In the genomic region with DNA sequence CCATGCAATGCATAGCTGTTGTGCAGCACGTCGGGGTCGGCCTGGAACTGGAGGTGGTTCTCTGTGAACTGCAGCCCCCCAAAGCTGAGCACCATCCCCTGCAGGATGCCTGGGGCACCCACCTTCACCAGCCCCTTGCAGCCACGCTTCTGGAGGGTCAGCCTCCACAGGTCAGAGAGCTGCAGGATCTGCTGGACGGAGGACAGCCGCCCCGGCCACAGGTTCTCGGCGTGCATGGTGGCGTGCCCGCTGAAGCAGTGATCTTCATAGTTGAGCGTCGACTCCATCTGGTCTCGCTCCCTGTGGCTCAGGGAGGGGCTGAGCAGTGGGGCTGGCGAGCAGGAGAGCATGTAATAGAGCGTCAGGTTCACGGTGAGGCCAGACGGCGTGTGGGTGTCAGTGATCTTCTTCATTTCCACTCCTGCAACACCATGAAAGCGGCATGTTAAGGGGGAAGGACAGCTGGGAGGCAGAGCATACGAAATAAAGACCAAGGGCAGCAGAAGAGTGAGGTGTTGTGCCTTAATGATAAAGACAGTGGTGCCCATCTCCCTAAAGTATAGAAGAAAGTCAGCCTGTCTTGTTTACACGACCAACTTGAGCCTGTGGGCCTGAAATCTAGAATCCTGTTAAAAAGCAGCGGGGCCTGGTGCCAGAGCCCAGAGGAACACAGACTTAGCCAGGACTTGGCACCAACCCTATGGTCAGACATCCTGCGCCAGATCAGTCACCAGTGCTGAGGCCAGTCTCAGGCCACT, we compare ENCODE assay signal across 14 cellular contexts. TPM values are rescaled to one million over a fixed set of nuclear protein-coding genes. Genes with fewer than 3 reads are reported as not detected.
DNase-seq lines count a peak whose midpoint lies in the region; ATAC-seq, FAIRE-seq and TF ChIP-seq lines count a peak whose summit lies in the region.
"Had no signal": no experiment of that assay in that cellular context is flagged by ENCODE, and none has a peak within 500 bp of the region (broad histone marks: within the 10 kb centered on the region; RNA-seq: fewer than 3 reads in every experiment).

No MANE protein-coding gene starts in this region.

- H3K4me2 ChIP-seq in Karpas-422 (ENCODE audit: low read depth, low read length, poor library complexity, severe bottlenecking) (peak overlapping the region; percentile 81), GM12878 (ENCODE audit: control insufficient read depth, insufficient read depth) (peak overlapping the region; percentile 97)

- no peak for TF ChIP-seq EP300 in GM12878 (IDR thresholded peaks at IDR 0.05; ENCODE audit: borderline replicate concordance in 1 of 2, control insufficient read depth in 1 of 2, low read depth in 2 of 2, low read length in 2 of 2)

- H3K27me3 ChIP-seq in Caco-2 (replicated peaks; ENCODE audit: control insufficient read depth, insufficient read depth, low read length) (no peaks in the 10 kb centered on the region), Karpas-422 (ENCODE audit: low read length) (no peaks in the 10 kb centered on the region), GM12878 (replicated peaks in 1 of 2; ENCODE audit: control insufficient read depth in 2 of 2, insufficient read depth in 2 of 2, low read length in 1 of 2) (no peaks in the 10 kb centered on the region), HAP-1 (ENCODE audit: low read depth) (no peaks in the 10 kb centered on the region)
- H3K27me3 ChIP-seq: brain microvascular endothelial cell, upper lobe of left lung had no signal

- H2AFZ ChIP-seq in Karpas-422 (ENCODE audit: low read length): no peak overlapping the region
- H2AFZ ChIP-seq in GM12878 (ENCODE audit: control insufficient read depth, low read depth, low read length): no peak overlapping the region
- H2AFZ ChIP-seq: parathyroid adenoma had no signal

- H3K36me3 ChIP-seq in Caco-2 (ENCODE audit: control insufficient read depth, insufficient read depth, low read length): peaks cover 1% of the 10 kb centered on the region; the same call in 1 of the 2 replicates
- H3K36me3 ChIP-seq in Karpas-422 (ENCODE audit: insufficient read depth, low read length): peaks cover 16% of the 10 kb centered on the region
- H3K36me3 ChIP-seq in GM12878 (ENCODE audit: control insufficient read depth in 2 of 2, insufficient read depth in 2 of 2, low read length in 1 of 2): peaks cover 10 to 24% of the 10 kb centered on the region in 2 experiments; a peak in 3 of 4 replicates
- H3K36me3 ChIP-seq in HAP-1 (replicated peaks): peaks cover 44% of the 10 kb centered on the region

- peak overlapping the region; percentile 12; the same call in 1 of the 2 replicates for H3K4me3 ChIP-seq in Caco-2 (ENCODE audit: low read depth, low read length)
- H3K4me3 ChIP-seq in Karpas-422 (ENCODE audit: low read length): no peak overlapping the region
- H3K4me3 ChIP-seq in GM12878: peak overlapping the region; percentile 85; the same call in 1 of the 2 replicates
- H3K4me3 ChIP-seq in HAP-1: no peak overlapping the region

- H3K9me3 Mint-ChIP-seq in Caco-2 (ENCODE audit: unreplicated experiment): no peaks in the 10 kb centered on the region
- H3K9me3 Mint-ChIP-seq in nephron: no peaks in the 10 kb centered on the region

- H3K4me1 ChIP-seq in Caco-2: peaks cover 11% of the 10 kb centered on the region
- peaks cover 25% of the 10 kb centered on the region for H3K4me1 ChIP-seq in Karpas-422 (ENCODE audit: low read length)
- H3K4me1 ChIP-seq in GM12878 (ENCODE audit: control insufficient read depth, insufficient read depth, low read length): peaks cover 7% of the 10 kb centered on the region
- peaks cover 12% of the 10 kb centered on the region for H3K4me1 ChIP-seq in HAP-1

- H3K4me1 Mint-ChIP-seq in Caco-2 (ENCODE audit: low read depth, unreplicated experiment) (peaks cover 8% of the 10 kb centered on the region), nephron (peaks cover 39% of the 10 kb centered on the region)

- H3K27ac ChIP-seq in Karpas-422 (ENCODE audit: low read length) (no peak overlapping the region), GM12878 (ENCODE audit: control insufficient read depth, insufficient read depth) (no peak overlapping the region)
- H3K27ac ChIP-seq: brain microvascular endothelial cell, parathyroid adenoma, upper lobe of left lung had no signal

- in situ Hi-C loops in GM12878 (cut with MboI): no loop called here
- in situ Hi-C loops in HAP-1 (cut with MboI; ENCODE audit: low sequenced_read_pairs): no loop called here

- DNase-seq in Caco-2 (no peak), Karpas-422 (no peak), GM12878 (ENCODE audit: low read depth, low spot score) (no peak), NCI-H128 (lab: John Stamatoyannopoulos, UW; ENCODE audit: unreplicated experiment) (no peak), HAP-1 (ENCODE audit: low spot score in 2 of 2) (no peak), A172 (ENCODE audit: low spot score) (no peak)
- no peak for DNase-seq in activated effector memory CD4-positive, alpha-beta T cell treated with anti-CD3 and anti-CD28 coated beads, Interleukin-2, amount 50 U/mL, for 16 hours
- DNase-seq: activated CD4-positive, alpha-beta T cell treated with anti-CD3 and anti-CD28 coated beads for 48 hours; brain microvascular endothelial cell; DMS53 had no signal

- no peaks in the 10 kb centered on the region for H3K27me3 Mint-ChIP-seq in Caco-2 (ENCODE audit: insufficient read depth, unreplicated experiment)
- H3K27me3 Mint-ChIP-seq in nephron (ENCODE audit: low read depth): no peaks in the 10 kb centered on the region

- BruUV-seq in Caco-2 (replicated peaks; lab: Mats Ljungman, UMichigan) (no TSS peak), GM12878 (replicated peaks; lab: Mats Ljungman, UMichigan) (no TSS peak)

- no peak for TF ChIP-seq RAD21 in GM12878 (IDR thresholded peaks at IDR 0.05; ENCODE audit: insufficient read depth, low read depth, low read length)

- H3K79me2 ChIP-seq in Karpas-422 (ENCODE audit: low read length) (peaks cover 31% of the 10 kb centered on the region), GM12878 (ENCODE audit: control insufficient read depth, insufficient read depth, low read length) (peaks cover 41% of the 10 kb centered on the region)

- H3K36me3 Mint-ChIP-seq in Caco-2 (ENCODE audit: insufficient read depth, unreplicated experiment): peaks cover 53% of the 10 kb centered on the region
- H3K36me3 Mint-ChIP-seq in nephron (ENCODE audit: low read depth): peaks cover 32% of the 10 kb centered on the region

- FAIRE-seq in GM12878 (lab: Jason Lieb, UNC): no peak
- FAIRE-seq: GM18507 had no signal

- H4K20me1 ChIP-seq in Karpas-422 (ENCODE audit: insufficient read depth, low read depth, low read length) (peaks cover 38% of the 10 kb centered on the region), GM12878 (ENCODE audit: control insufficient read depth, insufficient read depth) (peaks cover 6% of the 10 kb centered on the region)

- H3K27ac Mint-ChIP-seq in Caco-2 (ENCODE audit: unreplicated experiment): peak overlapping the region; percentile 64
- peak overlapping the region in 1 of 3 experiments; percentile 22 for H3K27ac Mint-ChIP-seq in nephron

- POLR2A ChIA-PET in Caco-2 (lab: Charles Lee): no interaction called here
- POLR2A ChIA-PET in GM12878 (lab: Charles Lee): no interaction called here

- no peak for ATAC-seq in GM12878

- TF ChIP-seq CTCF in Caco-2 (IDR thresholded peaks at IDR 0.05; ENCODE audit: insufficient read depth in 1 of 2, low read depth in 1 of 2, low read length in 1 of 2, severe bottlenecking in 1 of 2, unreplicated experiment in 1 of 2) (no peak), GM12878 (IDR thresholded peaks at IDR 0.05 in 2 of 3, conservative IDR thresholded peaks at IDR 0.05 in 1 of 3; ENCODE audit: control insufficient read depth in 2 of 3, extremely low read depth in 1 of 3, insufficient read depth in 1 of 3, low read depth in 3 of 3, low read length in 3 of 3) (no peak), nephron (IDR thresholded peaks at IDR 0.05; ENCODE audit: unreplicated experiment in 3 of 3) (no peak)

- H3K9me3 ChIP-seq in Caco-2: no peaks in the 10 kb centered on the region
- H3K9me3 ChIP-seq in Karpas-422 (ENCODE audit: low read length): no peaks in the 10 kb centered on the region
- H3K9me3 ChIP-seq in GM12878 (replicated peaks; ENCODE audit: control insufficient read depth, insufficient read depth, low read length): no peaks in the 10 kb centered on the region
- no peaks in the 10 kb centered on the region for H3K9me3 ChIP-seq in HAP-1
- H3K9me3 ChIP-seq: upper lobe of left lung had no signal

- RAD21 ChIA-PET in GM12878 (lab: Charles Lee; ENCODE audit: unreplicated experiment): no interaction called here

- TF ChIP-seq POLR2A in GM12878 (IDR thresholded peaks at IDR 0.05; ENCODE audit: low read depth, low read length): no peak

- H3K9ac ChIP-seq in Karpas-422 (ENCODE audit: low read length) (no peak overlapping the region), GM12878 (ENCODE audit: control insufficient read depth, insufficient read depth, low read length) (no peak overlapping the region)
- H3K9ac ChIP-seq: parathyroid adenoma had no signal

- H3K9me2 ChIP-seq in Karpas-422 (replicated peaks; ENCODE audit: insufficient read depth, low read length): no peaks in the 10 kb centered on the region

- 84% methylated on average over 21 of the region's 24 CpGs for WGBS in GM12878 (ENCODE audit: insufficient coverage, insufficient replicate concordance, low lambda C conversion rate, missing lambda C conversion rate)

- CTCF ChIA-PET in Caco-2 (lab: Charles Lee) (no interaction called here), GM12878 (lab: Yijun Ruan, JAX) (no interaction called here)

- H3K4me3 Mint-ChIP-seq in Caco-2 (ENCODE audit: unreplicated experiment) (peak overlapping the region; percentile 18), nephron (peak overlapping the region; percentile 83 to 88 (median 86))

- SMC1A ChIA-PET in GM12878 (lab: Charles Lee; ENCODE audit: uncharacterized antibody, unreplicated experiment): no interaction called here

- intact Hi-C loops in Caco-2 (cut with micrococcal nuclease; ENCODE audit: unreplicated experiment) (no loop called here), GM12878 (cut with micrococcal nuclease; ENCODE audit: unreplicated experiment) (no loop called here)

RNA-seq across cellular contexts. Expression of a gene that starts 3.0 kb away (rescaled TPM):
- total RNA-seq in Caco-2 (2022) (46.1 and 47.3 TPM in 2 replicates), GM12878 (2014; rRNA removed) (40.4 and 46.5 TPM in 2 replicates), GM12878 (2014; rRNA removed; fragmentation: Illumina TruSeq; extraction: Trizol) (12.8 and 15.3 TPM in 2 replicates), GM12878 (2021) (42.4 and 43.2 TPM in 2 replicates)
- total RNA-seq in Karpas-422 (2014; rRNA removed; shearing (Covaris generic); ENCODE audit: low replicate concordance): 48.4 and 94.6 TPM in 2 replicates
- 54.8 and 62.9 TPM in 2 replicates for total RNA-seq in GM12878 (2013; cell fraction: nucleolus; rRNA removed)
- 20.6 TPM for polyA plus RNA-seq in GM12878 (2011; ENCODE audit: low read depth)
- polyA plus RNA-seq in GM12878 (2011; rRNA removed) (22.3 and 36.7 TPM in 2 replicates), GM12878 (2014; fragmentation: Illumina TruSeq; extraction: Trizol) (4.3 and 13.1 TPM in 2 replicates), GM12878 (2014; fragmentation: Nextera tagmentation; extraction: Ambion mirVana) (1 to 10 TPM; 1.9 to 5.0 TPM), GM12878 (2014; rRNA removed) (44.9 and 46.5 TPM in 2 replicates), GM12878 (2016; fragmentation: Nextera tagmentation; extraction: Ambion mirVana) (1 to 10 TPM; 5.3 to 6.6 TPM)
- 70.4 and 99.3 TPM in 2 replicates for polyA plus RNA-seq in GM12878 (2011; cell fraction: cytosol; rRNA removed)
- polyA plus RNA-seq in GM12878 (2011; cell fraction: nucleus; rRNA removed): 56.0 and 67.2 TPM in 2 replicates
- polyA plus RNA-seq in GM12878 (2012): 35.1 and 41.3 TPM in 2 replicates
- polyA minus RNA-seq in GM12878 (2011; rRNA and poly(A)+ RNA removed): 36.1 and 66.9 TPM in 2 replicates
- 22.1 and 22.5 TPM in 2 replicates for polyA minus RNA-seq in GM12878 (2011; cell fraction: cytosol; rRNA and poly(A)+ RNA removed)
- 12.1 and 21.5 TPM in 2 replicates for polyA minus RNA-seq in GM12878 (2011; cell fraction: nucleus; rRNA and poly(A)+ RNA removed)
- 37.5 and 42.5 TPM in 2 replicates for total RNA-seq in A172 (2014; rRNA removed; shearing (Covaris generic))

RNA-seq across cellular contexts. Expression of a gene that starts 11.3 kb away (rescaled TPM):
- 89.3 and 91.7 TPM in 2 replicates for total RNA-seq in Caco-2 (2022)
- total RNA-seq in Karpas-422 (2014; rRNA removed; shearing (Covaris generic); ENCODE audit: low replicate concordance): 35.9 and 55.3 TPM in 2 replicates
- total RNA-seq in GM12878 (2013; cell fraction: nucleolus; rRNA removed): 85.4 and 93.8 TPM in 2 replicates
- 30.8 and 35.9 TPM in 2 replicates for total RNA-seq in GM12878 (2014; rRNA removed)
- total RNA-seq in GM12878 (2014; rRNA removed; fragmentation: Illumina TruSeq; extraction: Trizol): 19.9 and 20.3 TPM in 2 replicates
- 41.2 and 42.6 TPM in 2 replicates for total RNA-seq in GM12878 (2021)
- polyA plus RNA-seq in GM12878 (2011; ENCODE audit: low read depth): 20.1 TPM
- polyA plus RNA-seq in GM12878 (2011; rRNA removed): 15.5 and 33.5 TPM in 2 replicates
- 45.6 and 46.0 TPM in 2 replicates for polyA plus RNA-seq in GM12878 (2011; cell fraction: cytosol; rRNA removed)
- 61.9 and 76.3 TPM in 2 replicates for polyA plus RNA-seq in GM12878 (2011; cell fraction: nucleus; rRNA removed)
- polyA plus RNA-seq in GM12878 (2012): 48.1 and 49.8 TPM in 2 replicates
- polyA plus RNA-seq in GM12878 (2014; fragmentation: Illumina TruSeq; extraction: Trizol): 13.8 and 23.9 TPM in 2 replicates
- 10 to 100 TPM; 10.6 to 11.5 TPM for polyA plus RNA-seq in GM12878 (2014; fragmentation: Nextera tagmentation; extraction: Ambion mirVana)
- 25.7 and 33.2 TPM in 2 replicates for polyA plus RNA-seq in GM12878 (2014; rRNA removed)
- 10 to 100 TPM; 32.9 to 37.3 TPM for polyA plus RNA-seq in GM12878 (2016; fragmentation: Nextera tagmentation; extraction: Ambion mirVana)
- polyA minus RNA-seq in GM12878 (2011; rRNA and poly(A)+ RNA removed): 34.0 and 56.4 TPM in 2 replicates
- polyA minus RNA-seq in GM12878 (2011; cell fraction: cytosol; rRNA and poly(A)+ RNA removed): 24.3 and 30.3 TPM in 2 replicates
- 20.9 and 24.7 TPM in 2 replicates for polyA minus RNA-seq in GM12878 (2011; cell fraction: nucleus; rRNA and poly(A)+ RNA removed)
- total RNA-seq in A172 (2014; rRNA removed; shearing (Covaris generic)): 58.0 and 68.4 TPM in 2 replicates

RNA-seq across cellular contexts. Expression of a gene that starts 57.0 kb away (rescaled TPM):
- total RNA-seq in Caco-2 (2022) (73.9 and 74.1 TPM in 2 replicates), GM12878 (2014; rRNA removed) (46.1 and 46.2 TPM in 2 replicates), GM12878 (2014; rRNA removed; fragmentation: Illumina TruSeq; extraction: Trizol) (27.5 and 28.7 TPM in 2 replicates), GM12878 (2021) (59.6 and 59.8 TPM in 2 replicates)
- total RNA-seq in Karpas-422 (2014; rRNA removed; shearing (Covaris generic); ENCODE audit: low replicate concordance): 26.9 and 34.1 TPM in 2 replicates
- total RNA-seq in GM12878 (2013; cell fraction: nucleolus; rRNA removed): 36.8 and 39.8 TPM in 2 replicates
- polyA plus RNA-seq in GM12878 (2011; ENCODE audit: low read depth): 20.8 TPM
- polyA plus RNA-seq in GM12878 (2011; rRNA removed) (29.8 and 50.0 TPM in 2 replicates), GM12878 (2014; fragmentation: Illumina TruSeq; extraction: Trizol) (44.0 and 50.1 TPM in 2 replicates), GM12878 (2014; fragmentation: Nextera tagmentation; extraction: Ambion mirVana) (1 to 10 TPM; 5.3 to 6.4 TPM), GM12878 (2014; rRNA removed) (41.7 and 43.1 TPM in 2 replicates), GM12878 (2016; fragmentation: Nextera tagmentation; extraction: Ambion mirVana) (10 to 100 TPM; 59.9 to 64.4 TPM)
- polyA plus RNA-seq in GM12878 (2011; cell fraction: cytosol; rRNA removed): 42.8 and 42.9 TPM in 2 replicates
- polyA plus RNA-seq in GM12878 (2011; cell fraction: nucleus; rRNA removed): 57.4 and 73.7 TPM in 2 replicates
- polyA plus RNA-seq in GM12878 (2012): 28.5 and 35.1 TPM in 2 replicates
- 53.7 and 65.1 TPM in 2 replicates for polyA minus RNA-seq in GM12878 (2011; rRNA and poly(A)+ RNA removed)
- polyA minus RNA-seq in GM12878 (2011; cell fraction: cytosol; rRNA and poly(A)+ RNA removed): 15.1 and 19.0 TPM in 2 replicates
- 16.0 and 23.1 TPM in 2 replicates for polyA minus RNA-seq in GM12878 (2011; cell fraction: nucleus; rRNA and poly(A)+ RNA removed)
- total RNA-seq in A172 (2014; rRNA removed; shearing (Covaris generic)): 51.1 and 52.2 TPM in 2 replicates

Comparison
In these comparisons a context has a peak if more than half of its experiments do, and no peak if none do; other contexts are left out.
1. H3K4me3 ChIP-seq: peak in Caco-2 (single experiment) and GM12878 (single experiment); none in Karpas-422 (single experiment) and HAP-1 (single experiment).